ENCODE assay signal across 21 cellular contexts in the genomic region with DNA sequence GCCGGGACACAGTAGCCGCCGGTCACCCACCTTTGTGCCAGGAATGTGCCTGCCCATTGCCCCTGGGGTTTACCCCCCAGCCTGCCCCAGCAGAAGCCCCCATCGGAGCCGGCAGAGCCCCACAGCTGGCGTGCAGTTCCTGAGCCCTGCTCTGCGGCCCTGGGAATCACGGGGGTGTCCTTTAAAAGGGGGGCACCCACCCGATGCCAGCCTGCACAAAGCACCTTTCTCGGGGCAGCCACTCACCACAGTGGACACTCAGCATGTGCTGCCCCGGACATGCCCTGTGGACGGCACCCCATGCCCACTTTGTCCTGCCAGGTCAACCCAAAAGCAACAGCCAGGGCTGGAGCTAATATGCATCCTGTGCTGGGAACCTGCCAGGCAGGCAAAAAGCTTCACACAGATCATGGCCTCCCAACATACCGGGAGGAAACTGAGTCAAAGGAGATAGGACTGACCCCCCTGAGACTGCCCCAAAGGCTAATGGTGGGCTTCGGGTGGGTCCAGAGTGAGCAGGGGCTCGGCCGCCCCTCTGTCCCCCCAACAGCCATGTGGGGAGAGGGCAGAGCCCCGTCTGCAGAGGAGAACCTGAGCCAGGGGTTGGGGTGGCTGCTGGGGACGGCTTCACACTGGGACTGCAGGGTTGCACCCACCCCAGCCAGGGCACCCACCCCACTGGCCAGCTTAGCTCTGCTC. TPM values are rescaled to one million over a fixed set of nuclear protein-coding genes. Genes with fewer than 3 reads are reported as not detected.
DNase-seq lines count a peak whose midpoint lies in the region; ATAC-seq lines count a peak whose summit lies in the region.
"Had no signal": no experiment of that assay in that cellular context is flagged by ENCODE, and none has a peak within 500 bp of the region (broad histone marks: within the 10 kb centered on the region; RNA-seq: fewer than 3 reads in every experiment).

No MANE protein-coding gene starts in this region.

- H3K27ac ChIP-seq in right cardiac atrium (ENCODE audit: low read length) (no peak overlapping the region), mesenchymal stem cell (ENCODE audit: low read length, poor library complexity, severe bottlenecking) (no peak overlapping the region)

- no peak overlapping the region for H3K18ac ChIP-seq in mesenchymal stem cell (ENCODE audit: low read depth in 1 of 2, low read length in 2 of 2)

- no peak overlapping the region for H2BK15ac ChIP-seq in mesenchymal stem cell (ENCODE audit: low read depth, poor library complexity, severe bottlenecking)

- no peak overlapping the region for H3K4ac ChIP-seq in mesenchymal stem cell (ENCODE audit: low read depth in 1 of 2, low read length in 2 of 2)

- H3K36me3 Mint-ChIP-seq in T-helper 17 cell (ENCODE audit: low read depth) (peaks cover 5% of the 10 kb centered on the region), T-cell (peaks cover 5% of the 10 kb centered on the region)

- no peak overlapping the region for H3K23ac ChIP-seq in mesenchymal stem cell (ENCODE audit: low read length in 2 of 2)

- no peak overlapping the region for H2BK5ac ChIP-seq in mesenchymal stem cell (ENCODE audit: low read depth, low read length, poor library complexity, severe bottlenecking)

- H3K27me3 Mint-ChIP-seq in T-helper 17 cell (no peaks in the 10 kb centered on the region), T-cell (no peaks in the 10 kb centered on the region)
- H3K27me3 Mint-ChIP-seq: CD4-positive, CD25-positive, alpha-beta regulatory T cell had no signal

- H3K4me1 Mint-ChIP-seq in T-helper 17 cell (peaks cover 2% of the 10 kb centered on the region), T-cell (peaks cover 0 to 13% (median 11%) of the 10 kb centered on the region in 3 donors)

- no peak overlapping the region for H3K4me3 ChIP-seq in right cardiac atrium (ENCODE audit: low read length)
- no peak overlapping the region for H3K4me3 ChIP-seq in mesenchymal stem cell (ENCODE audit: insufficient read depth in 1 of 2, low read depth in 1 of 2, low read length in 2 of 2)

- CTCF ChIA-PET in T-cell (lab: Charles Lee) = no interaction called here

- H2BK120ac ChIP-seq in mesenchymal stem cell (ENCODE audit: low read depth, low read length) = no peak overlapping the region

- ATAC-seq in right cardiac atrium (no peak), left cardiac atrium (no peak), T-helper 17 cell (no peak), left lobe of liver (peak; percentile 6), HG03108 (IDR thresholded peaks at IDR 0.05; ENCODE audit: unreplicated experiment) (no peak), HG03097 (IDR thresholded peaks at IDR 0.05; ENCODE audit: low FRiP score, unreplicated experiment) (no peak), T-cell (replicated peaks in 1 of 4) (no peak)
- ATAC-seq: SK-N-SH treated with all-trans-retinoic acid at 6 μM for 48 hours had no signal

- no peak overlapping the region for H3K14ac ChIP-seq in mesenchymal stem cell (ENCODE audit: low read length in 2 of 2)

- H3K4me3 Mint-ChIP-seq in T-helper 17 cell (no peak overlapping the region), T-cell (no peak overlapping the region)
- H3K4me3 Mint-ChIP-seq: CD4-positive, CD25-positive, alpha-beta regulatory T cell had no signal

- no peak overlapping the region for H2BK12ac ChIP-seq in mesenchymal stem cell (ENCODE audit: low read length in 2 of 2)

- H3K4me1 ChIP-seq in right cardiac atrium (ENCODE audit: control insufficient read depth, insufficient read depth, low read length) = no peaks in the 10 kb centered on the region
- H3K4me1 ChIP-seq in mesenchymal stem cell (ENCODE audit: control insufficient read depth, insufficient read depth, low read depth, low read length) = peaks cover 10% of the 10 kb centered on the region

- H3K4me2 ChIP-seq in mesenchymal stem cell (ENCODE audit: low read length, poor library complexity, severe bottlenecking) = no peak overlapping the region

- H3K27me3 ChIP-seq in right cardiac atrium (ENCODE audit: control insufficient read depth, insufficient read depth) = no peaks in the 10 kb centered on the region
- H3K27me3 ChIP-seq in mesenchymal stem cell (ENCODE audit: control insufficient read depth in 1 of 2, insufficient read depth in 1 of 2, low read length in 2 of 2) = peaks cover 0 to 28% of the 10 kb centered on the region in 2 experiments

- 63% methylated on average over 18 of the region's 18 CpGs for WGBS in right cardiac atrium
- 83% methylated on average over 18 of the region's 18 CpGs for WGBS in mesenchymal stem cell

- POLR2A ChIA-PET in T-cell (lab: Charles Lee) = no interaction called here

- no peak overlapping the region for H3K9ac ChIP-seq in mesenchymal stem cell (ENCODE audit: low read length)

- H4K8ac ChIP-seq in mesenchymal stem cell (ENCODE audit: low read length) = no peak overlapping the region

- peaks cover 0 to 15% of the 10 kb centered on the region in 2 experiments for H3K36me3 ChIP-seq in mesenchymal stem cell (ENCODE audit: control insufficient read depth in 1 of 2, insufficient read depth in 2 of 2, low read depth in 1 of 2, low read length in 2 of 2)

- DNase-seq in right cardiac atrium (peak; percentile 13 to 55 (median 52)), left cardiac atrium (no peak), T-helper 17 cell (no peak), left lobe of liver (ENCODE audit: low spot score) (no peak), mesenchymal stem cell (no peak), T-cell (no peak)
- DNase-seq: COR-L47, DMS153, H7, KBM-7, MM.1S, NCI-H1048, NCI-H146, NCI-H2029, NCI-H2227 treated with DMSO at 0.1 percent for 48 hours, NCI-H510A treated with DMSO at 0.1 percent for 48 hours, NCI-H748 treated with DMSO at 0.1 percent for 48 hours had no signal

- H3K27ac Mint-ChIP-seq in T-helper 17 cell = peak overlapping the region; percentile 27
- peak overlapping the region in 1 of 2 donors; percentile 39 for H3K27ac Mint-ChIP-seq in T-cell

- H3K9me3 ChIP-seq in right cardiac atrium (ENCODE audit: control insufficient read depth, low read length) (no peaks in the 10 kb centered on the region), T-helper 17 cell (ENCODE audit: control insufficient read depth, low read length, poor library complexity, severe bottlenecking) (no peaks in the 10 kb centered on the region), mesenchymal stem cell (ENCODE audit: control insufficient read depth, low read length) (no peaks in the 10 kb centered on the region)

- H2AK5ac ChIP-seq in mesenchymal stem cell (ENCODE audit: low read length, severe bottlenecking) = no peak overlapping the region

- intact Hi-C loops in right cardiac atrium (cut with DNase I) (loop anchor here in 1 of 4 donors (10.0 kb wide), 1 partner anchor 330 kb away; no protein-coding TSS in a partner anchor), left cardiac atrium (cut with DNase I) (no loop called here)

- peaks cover 0 to 7% (median 0%) of the 10 kb centered on the region in 3 donors for H3K9me3 Mint-ChIP-seq in T-cell

- no peak overlapping the region for H2AFZ ChIP-seq in mesenchymal stem cell (ENCODE audit: low read depth, low read length)

- H3K79me1 ChIP-seq in mesenchymal stem cell (replicated peaks; ENCODE audit: low read length, poor library complexity, severe bottlenecking) = no peaks in the 10 kb centered on the region

- no peak overlapping the region for H4K91ac ChIP-seq in mesenchymal stem cell (ENCODE audit: low read length)

RNA-seq across cellular contexts. Expression of a gene that starts 45.8 kb away (rescaled TPM):
- total RNA-seq in right cardiac atrium = 10 to 100 TPM; 17.5 to 25.1 (median 21.2) TPM
- 19.6 TPM for polyA plus RNA-seq in right cardiac atrium
- total RNA-seq in left cardiac atrium = 10 to 100 TPM; 23.1 to 25.3 TPM
- 100 to 1,000 TPM; 100 to 141 TPM for total RNA-seq in T-helper 17 cell
- total RNA-seq in left lobe of liver = 18.1 TPM
- 20.8 TPM for polyA plus RNA-seq in mesenchymal stem cell (2013, experiment 1 of 2)
- polyA plus RNA-seq in mesenchymal stem cell (2013, experiment 2 of 2) = 19.8 TPM
- 100 to 1,000 TPM in 2 of 5 donors, 10 to 100 TPM in 3; 87.0 to 111 (median 91.5) TPM for total RNA-seq in T-cell

Comparison
In these comparisons a context has a peak if more than half of its experiments do, and no peak if none do; other contexts are left out.
1. DNase-seq: peak in right cardiac atrium (3 of 3); none in left cardiac atrium (single experiment), T-helper 17 cell (0 of 3), left lobe of liver (single experiment), mesenchymal stem cell (single experiment) and T-cell (0 of 34).